18 cellular contexts compared by ENCODE assay signal in the genomic region with DNA sequence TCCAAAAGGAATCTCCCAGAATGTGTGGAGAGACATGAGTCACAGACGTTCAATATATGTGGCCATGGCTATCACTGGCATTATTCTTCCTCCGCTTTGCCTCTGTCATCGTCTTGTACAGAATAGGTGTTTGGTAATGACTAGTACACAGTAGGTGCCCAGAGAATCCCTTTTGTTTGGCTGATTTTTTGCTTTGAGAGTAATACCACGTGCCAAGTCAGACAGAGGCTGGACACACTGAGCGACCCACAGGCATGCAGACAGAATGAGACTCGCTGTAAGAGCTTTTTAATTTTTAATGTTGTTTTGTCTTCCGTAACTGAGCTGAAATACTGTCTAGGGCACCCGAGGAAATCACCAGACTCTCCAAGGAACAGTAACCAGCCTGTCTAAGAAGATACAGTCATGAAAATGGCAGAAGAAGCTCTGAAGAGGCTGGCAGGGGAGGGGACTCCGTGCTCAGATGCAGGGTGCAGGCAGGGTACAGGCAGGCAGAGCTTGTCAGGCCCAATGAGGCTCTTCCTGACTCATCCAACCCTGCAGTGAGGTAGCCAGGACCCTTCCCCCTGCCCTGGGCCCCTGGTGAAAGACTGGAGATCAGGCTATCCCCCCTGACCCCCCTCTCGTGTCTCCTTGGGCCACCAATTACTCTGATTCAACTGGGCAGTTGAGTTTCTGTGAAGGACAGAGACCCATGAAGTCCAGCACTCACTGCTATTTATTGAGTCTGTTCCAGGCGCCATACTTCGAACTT.
"Had no signal": no experiment of that assay in that cellular context is flagged by ENCODE, and none has a peak within 500 bp of the region (broad histone marks: within the 10 kb centered on the region; RNA-seq: fewer than 3 reads in every experiment).

No MANE protein-coding gene starts in this region.

- H3K9me3 ChIP-seq: sigmoid colon, upper lobe of left lung had no signal

- DNase-seq: activated CD4-positive, alpha-beta T cell treated with anti-CD3 and anti-CD28 coated beads, Interleukin-2, amount 10 ng/mL, durations not matched to agents 7 days and 5 days; activated CD4-positive, CD25-positive, alpha-beta regulatory T cell; activated CD8-positive, alpha-beta memory T cell treated with anti-CD3 and anti-CD28 coated beads for 24 hours; amniotic stem cell; dorsolateral prefrontal cortex; islet precursor cell; naive B cell; sigmoid colon; stimulated activated CD4-positive, alpha-beta T cell treated with anti-CD3 and anti-CD28 coated beads, Interleukin-12 subunit alpha, Interleukin-12 subunit beta, amount 100 ng/mL, for 4 hours; stimulated activated naive CD4-positive, alpha-beta T cell; substantia nigra; T-helper 2 cell; upper lobe of left lung had no signal

- FAIRE-seq: frontal cortex, TTC549 had no signal

- H3K36me3 ChIP-seq: sigmoid colon, upper lobe of left lung had no signal

- H3K27ac Mint-ChIP-seq: activated CD4-positive, alpha-beta T cell treated with anti-CD3 and anti-CD28 coated beads, Interleukin-2, amount 10 ng/mL, durations not matched to agents 7 days and 5 days; activated naive CD4-positive, alpha-beta T cell treated with anti-CD3 and anti-CD28 coated beads, Interleukin-2, amount 50 U/mL, for 72 hours; mesothelial cell of epicardium; naive B cell; progenitor cell of endocrine pancreas had no signal

- H3K27ac ChIP-seq: dorsolateral prefrontal cortex, sigmoid colon, upper lobe of left lung had no signal

- H3K36me3 Mint-ChIP-seq: activated naive CD4-positive, alpha-beta T cell treated with anti-CD3 and anti-CD28 coated beads, Interleukin-2, amount 50 U/mL, for 72 hours; mesothelial cell of epicardium; naive B cell had no signal

- H3K9me3 Mint-ChIP-seq: activated CD4-positive, alpha-beta T cell treated with anti-CD3 and anti-CD28 coated beads, Interleukin-2, amount 10 ng/mL, durations not matched to agents 7 days and 5 days; activated naive CD4-positive, alpha-beta T cell treated with anti-CD3 and anti-CD28 coated beads, Interleukin-2, amount 50 U/mL, for 72 hours; mesothelial cell of epicardium; naive B cell had no signal

- H3K27me3 Mint-ChIP-seq: naive B cell, progenitor cell of endocrine pancreas had no signal

- ATAC-seq: activated naive CD4-positive, alpha-beta T cell treated with anti-CD3 and anti-CD28 coated beads, Interleukin-2, amount 50 U/mL, for 72 hours had no signal

- H3K4me1 Mint-ChIP-seq: activated CD4-positive, alpha-beta T cell treated with anti-CD3 and anti-CD28 coated beads, Interleukin-2, amount 10 ng/mL, durations not matched to agents 7 days and 5 days; mesothelial cell of epicardium; naive B cell had no signal

- H3K27me3 ChIP-seq: dorsolateral prefrontal cortex, sigmoid colon, upper lobe of left lung had no signal

- H3K4me3 ChIP-seq: dorsolateral prefrontal cortex, sigmoid colon, upper lobe of left lung had no signal

- H3K4me3 Mint-ChIP-seq: activated CD4-positive, alpha-beta T cell treated with anti-CD3 and anti-CD28 coated beads, Interleukin-2, amount 10 ng/mL, durations not matched to agents 7 days and 5 days; mesothelial cell of epicardium had no signal
